29 cellular contexts compared by ENCODE assay signal in the genomic region with DNA sequence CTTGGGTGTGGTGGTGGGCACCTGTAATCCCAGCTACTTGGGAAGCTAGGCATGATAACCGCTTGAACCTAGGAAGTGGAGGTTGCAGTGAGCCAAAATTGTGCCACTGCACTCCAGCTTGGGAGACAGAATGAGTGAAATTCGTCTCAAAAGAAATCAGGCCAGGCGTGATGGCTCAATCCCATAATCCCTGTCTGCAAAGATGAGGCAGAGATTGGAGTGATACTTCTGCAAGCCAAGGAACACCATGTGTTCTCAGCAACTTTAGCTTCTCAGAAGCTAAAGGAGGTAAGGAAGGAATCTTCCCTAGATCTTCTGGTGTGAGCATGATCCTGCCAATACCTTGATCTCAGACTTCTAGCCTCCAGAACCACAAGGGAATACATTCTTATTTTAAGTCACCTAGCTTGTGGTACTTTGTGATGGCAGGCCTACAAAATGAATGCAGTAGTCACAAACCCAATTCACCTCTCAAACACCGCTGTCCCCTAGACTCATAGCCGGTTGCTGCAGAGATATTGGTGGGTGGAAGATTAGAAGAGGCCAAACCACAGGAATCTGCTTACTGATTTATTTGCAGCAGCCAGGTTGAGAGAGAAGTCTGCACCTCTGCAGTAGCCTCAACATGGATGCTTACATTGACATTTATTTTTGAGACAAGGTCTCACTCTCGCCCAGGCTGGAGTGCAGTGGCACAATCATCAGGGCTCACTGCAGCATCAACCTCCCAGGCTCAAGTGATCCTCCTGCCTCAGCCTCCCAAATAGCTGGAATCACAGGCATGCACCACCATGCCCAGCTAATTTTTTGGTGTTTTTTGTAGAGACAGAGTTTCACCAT. TPM values are rescaled to one million over a fixed set of nuclear protein-coding genes. Genes with fewer than 3 reads are reported as not detected.
"Had no signal": no experiment of that assay in that cellular context is flagged by ENCODE, and none has a peak within 500 bp of the region (broad histone marks: within the 10 kb centered on the region; RNA-seq: fewer than 3 reads in every experiment).

No MANE protein-coding gene starts in this region.

- H3K9ac ChIP-seq: KMS-11 had no signal

- H3K4me3 Mint-ChIP-seq: activated B cell treated with CpG ODN at 0.5 μM for 24 hours; activated CD4-positive, alpha-beta T cell treated with anti-CD3 and anti-CD28 coated beads, Interleukin-2, amount 10 ng/mL, durations not matched to agents 24 days and 14 days; activated CD8-positive, alpha-beta memory T cell treated with anti-CD3 and anti-CD28 coated beads, Interleukin-2, amount 10 ng/mL, durations not matched to agents 7 days and 5 days; activated naive CD4-positive, alpha-beta T cell treated with anti-CD3 and anti-CD28 coated beads, Interleukin-2, amount 50 U/mL, for 24 hours; activated T-cell treated with anti-CD3 and anti-CD28 coated beads, Interleukin-2, amount 50 U/mL, for 24 hours; activated T-helper 1 cell treated with anti-CD3 and anti-CD28 coated beads, Interleukin-12 subunit alpha, Interleukin-12 subunit beta, Interleukin-2, Interleukin-4 antibody, amounts not matched to agents 30 ng/mL and 10 ng/mL and 1 ng/mL, durations not matched to agents 14 hours and 24 hours and 36 hours; T-helper 17 cell had no signal

- ATAC-seq: activated CD8-positive, alpha-beta memory T cell treated with anti-CD3 and anti-CD28 coated beads, Interleukin-2, amount 10 ng/mL, durations not matched to agents 7 days and 5 days; T-helper 17 cell had no signal

- H3K4me1 ChIP-seq: ascending aorta had no signal

- H3K27me3 ChIP-seq: ascending aorta, brain microvascular endothelial cell, cardiac muscle cell, MG63 had no signal

- H3K27ac ChIP-seq: ascending aorta, brain microvascular endothelial cell, cardiac muscle cell, KMS-11, PC-9 had no signal

- H3K4me1 Mint-ChIP-seq: activated B cell treated with CpG ODN at 0.5 μM for 24 hours; activated CD4-positive, alpha-beta T cell treated with anti-CD3 and anti-CD28 coated beads, Interleukin-2, amount 10 ng/mL, durations not matched to agents 24 days and 14 days; activated naive CD4-positive, alpha-beta T cell treated with anti-CD3 and anti-CD28 coated beads, Interleukin-2, amount 50 U/mL, for 24 hours; T-helper 17 cell had no signal

- DNase-seq: activated B cell treated with CpG ODN at 0.5 μM for 24 hours; activated CD4-positive, alpha-beta T cell treated with anti-CD3 and anti-CD28 coated beads for 1 hour; activated CD4-positive, alpha-beta T cell treated with anti-CD3 and anti-CD28 coated beads, Interleukin-2, amount 10 ng/mL, durations not matched to agents 24 days and 14 days; activated CD4-positive, alpha-beta T cell treated with anti-CD3 and anti-CD28 coated beads, Interleukin-2, amount 50 U/mL, for 48 hours; activated CD8-positive, alpha-beta memory T cell treated with anti-CD3 and anti-CD28 coated beads, Interleukin-2, amount 10 ng/mL, durations not matched to agents 7 days and 5 days; activated effector memory CD4-positive, alpha-beta T cell treated with Interleukin-2 at 50 U/mL for 16 hours; activated naive CD4-positive, alpha-beta T cell; activated T-cell treated with anti-CD3 and anti-CD28 coated beads, Interleukin-2, amount 50 U/mL, for 24 hours; brain microvascular endothelial cell; cerebellar nuclear complex; MG63; MV-4-11; NCI-H1092 treated with DMSO at 0.1 percent for 48 hours; NCI-H1417 treated with DMSO at 0.1 percent for 48 hours; NCI-H1694; NCI-H2029; NCI-H510A treated with DMSO at 0.1 percent for 48 hours; NCI-H69; NK-92 treated with Interleukin-12 subunit alpha and Interleukin-12 subunit beta, amount 100 ng/mL, for 24 hours; PC-9; SHP77 treated with DMSO at 0.1 percent for 48 hours; T-helper 17 cell; T-helper 9 cell had no signal

- H3K27me3 Mint-ChIP-seq: activated B cell treated with CpG ODN at 0.5 μM for 24 hours; activated CD4-positive, alpha-beta T cell treated with anti-CD3 and anti-CD28 coated beads, Interleukin-2, amount 10 ng/mL, durations not matched to agents 24 days and 14 days; activated T-cell treated with anti-CD3 and anti-CD28 coated beads, Interleukin-2, amount 50 U/mL, for 24 hours; T-helper 17 cell had no signal

- H3K27ac Mint-ChIP-seq: activated B cell treated with CpG ODN at 0.5 μM for 24 hours; activated CD4-positive, alpha-beta T cell treated with anti-CD3 and anti-CD28 coated beads, Interleukin-2, amount 10 ng/mL, durations not matched to agents 24 days and 14 days; activated CD8-positive, alpha-beta memory T cell treated with anti-CD3 and anti-CD28 coated beads, Interleukin-2, amount 10 ng/mL, durations not matched to agents 7 days and 5 days; activated naive CD4-positive, alpha-beta T cell treated with anti-CD3 and anti-CD28 coated beads, Interleukin-2, amount 50 U/mL, for 24 hours; activated T-cell treated with anti-CD3 and anti-CD28 coated beads, Interleukin-2, amount 50 U/mL, for 24 hours; activated T-helper 1 cell treated with anti-CD3 and anti-CD28 coated beads, Interleukin-12 subunit alpha, Interleukin-12 subunit beta, Interleukin-2, Interleukin-4 antibody, amounts not matched to agents 30 ng/mL and 10 ng/mL and 1 ng/mL, durations not matched to agents 14 hours and 24 hours and 36 hours; T-helper 17 cell had no signal

- H3K4me3 ChIP-seq: ascending aorta, cardiac muscle cell, MG63, PC-9 had no signal

- H3K36me3 ChIP-seq: ascending aorta, brain microvascular endothelial cell, cardiac muscle cell, MG63 had no signal

RNA-seq across cellular contexts. Expression of gene L1TD1, which starts 18.6 kb away (rescaled TPM):
- total RNA-seq: activated CD4-positive, alpha-beta T cell treated with anti-CD3 and anti-CD28 coated beads, Interleukin-2, amount 10 ng/mL, durations not matched to agents 24 days and 14 days; activated CD8-positive, alpha-beta memory T cell treated with anti-CD3 and anti-CD28 coated beads, Interleukin-2, amount 10 ng/mL, durations not matched to agents 7 days and 5 days; activated T-helper 1 cell treated with anti-CD3 and anti-CD28 coated beads, Interleukin-12 subunit alpha, Interleukin-12 subunit beta, Interleukin-2, Interleukin-4 antibody, amounts not matched to agents 30 ng/mL and 10 ng/mL and 1 ng/mL, durations not matched to agents 14 hours and 24 hours and 36 hours; ascending aorta; PC-9; SK-MEL-5; T-helper 17 cell had no signal
